Comparison of ENCODE assay signal across 8 cellular contexts in genomic region chr22:19663286-19663815, GRCh38. TPM values are rescaled to one million over a fixed set of nuclear protein-coding genes. Genes with fewer than 3 reads are reported as not detected.
DNase-seq lines count a peak whose midpoint lies in the region; ATAC-seq and TF ChIP-seq lines count a peak whose summit lies in the region.

No MANE protein-coding gene starts in this region.

- ATAC-seq in GM19328 (IDR thresholded peaks at IDR 0.05; ENCODE audit: unreplicated experiment) = no peak

- DNase-seq in DMS79 treated with DMSO at 0.1 percent for 48 hours (lab: John Stamatoyannopoulos, UW) (peak; percentile 24), NCI-H2029 (lab: John Stamatoyannopoulos, UW) (peak; percentile 78), cardiac fibroblast (ENCODE audit: low read depth in 2 of 2) (peak; percentile 86 to 91), non-pigmented ciliary epithelial cell (ENCODE audit: low read depth) (peak; percentile 36), endodermal cell (no peak)
- no peak for DNase-seq in effector CD4-positive, alpha-beta T cell
- no peak for DNase-seq in activated CD8-positive, alpha-beta memory T cell treated with anti-CD3 and anti-CD28 coated beads, Interleukin-2, amount 50 U/mL, for 4 hours

- H3K27me3 ChIP-seq in endodermal cell (ENCODE audit: control insufficient read depth, insufficient read depth, low read length, poor library complexity, severe bottlenecking) = no peaks in the 10 kb centered on the region

- H3K4me1 Mint-ChIP-seq in endodermal cell = peaks cover 3% of the 10 kb centered on the region

- no peaks in the 10 kb centered on the region for H3K36me3 Mint-ChIP-seq in endodermal cell (ENCODE audit: low read depth)

- no peaks in the 10 kb centered on the region for H3K27me3 Mint-ChIP-seq in endodermal cell (ENCODE audit: insufficient read depth)

- WGBS in endodermal cell (ENCODE audit: insufficient coverage in 1 of 2, insufficient read length in 1 of 2), 2 experiments = 87 to 98% methylated on average over 5 to 6 of the region's 6 CpGs

- no peak overlapping the region for H3K27ac ChIP-seq in endodermal cell (ENCODE audit: low read depth, low read length)

- H3K4me3 Mint-ChIP-seq in endodermal cell = no peak overlapping the region

- no peak overlapping the region for H3K9ac ChIP-seq in endodermal cell (ENCODE audit: extremely low read depth, low read length, poor library complexity, severe bottlenecking)

- H3K4me1 ChIP-seq in endodermal cell (ENCODE audit: control insufficient read depth, insufficient read depth, low read length) = no peaks in the 10 kb centered on the region

- H3K9me3 Mint-ChIP-seq in endodermal cell = no peaks in the 10 kb centered on the region

- H3K9me3 ChIP-seq in endodermal cell (ENCODE audit: control insufficient read depth, low read length) = no peaks in the 10 kb centered on the region

- no peaks in the 10 kb centered on the region for H3K36me3 ChIP-seq in endodermal cell (ENCODE audit: control insufficient read depth, insufficient read depth, low read length)

- TF ChIP-seq CTCF in cardiac fibroblast (IDR thresholded peaks at IDR 0.05; ENCODE audit: low read depth, low read length) = no peak
- no peak for TF ChIP-seq CTCF in endodermal cell (conservative IDR thresholded peaks at IDR 0.05)

- H3K27ac Mint-ChIP-seq in endodermal cell = no peak overlapping the region

- H3K4me3 ChIP-seq in cardiac fibroblast (replicated peaks in 1 of 2; ENCODE audit: low read depth in 2 of 2, low read length in 2 of 2) (no peak overlapping the region), endodermal cell (ENCODE audit: low read length) (no peak overlapping the region)

RNA-seq across cellular contexts. Expression of gene SEPTIN5, which starts 51.0 kb away (rescaled TPM):
- total RNA-seq in endodermal cell = 10 to 100 TPM in 1 of 2 donors, 1 to 10 TPM in 1; 9.8 to 20.0 TPM
- 45.2 TPM for polyA plus RNA-seq in endodermal cell (2013, experiment 1 of 2)
- polyA plus RNA-seq in endodermal cell (2013, experiment 2 of 2) = 45.0 TPM

RNA-seq across cellular contexts. Expression of gene GP1BB, which starts 60.0 kb away (rescaled TPM):
- total RNA-seq in endodermal cell = under 1 TPM; 0.48 to 0.62 TPM
- 4.2 TPM for polyA plus RNA-seq in endodermal cell (2013, experiment 1 of 2)
- 5.0 TPM for polyA plus RNA-seq in endodermal cell (2013, experiment 2 of 2)

Comparison
In these comparisons a context has a peak if more than half of its experiments do, and no peak if none do; other contexts are left out.
1. DNase-seq: peak in DMS79 treated with DMSO at 0.1 percent for 48 hours (single experiment), NCI-H2029 (single experiment), cardiac fibroblast (2 of 2) and non-pigmented ciliary epithelial cell (single experiment); none in effector CD4-positive, alpha-beta T cell (single experiment), activated CD8-positive, alpha-beta memory T cell treated with anti-CD3 and anti-CD28 coated beads, Interleukin-2, amount 50 U/mL, for 4 hours (single experiment) and endodermal cell (single experiment).